Comparison of ENCODE assay signal across 1 cellular context in the genomic region with DNA sequence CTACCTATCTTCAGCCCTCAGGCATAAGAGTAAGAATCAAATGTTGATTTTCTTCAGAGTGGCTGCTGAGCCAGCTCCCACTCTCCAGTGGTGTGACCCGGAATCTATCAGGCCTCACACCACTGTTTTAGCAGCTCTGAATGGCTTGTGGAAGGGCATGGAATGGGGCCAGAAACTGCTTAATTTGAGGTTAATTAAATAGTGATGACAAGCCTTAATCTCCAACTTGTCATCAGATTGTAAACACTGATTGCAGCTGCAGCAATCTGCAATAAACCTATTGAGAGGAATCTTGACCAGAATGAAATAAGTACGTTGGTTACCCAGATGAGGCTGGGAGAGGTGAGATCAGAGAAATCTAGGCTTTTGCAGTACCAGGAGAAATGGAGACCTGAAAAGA.
TF ChIP-seq lines count a peak whose summit lies in the region.

No MANE protein-coding gene starts in this region.

TF ChIP-seq in HEK293, 187 proteins besides CTCF, POLR2A, EP300 and RAD21 (continued from another document and continues in another):
- TF ChIP-seq ZNF843 (tag by site-specific recombination; IDR thresholded peaks at IDR 0.05) (peak; percentile 97), GLI2 (tag by site-specific recombination; IDR thresholded peaks at IDR 0.05; ENCODE audit: borderline replicate concordance, low read depth) (peak; percentile 80; the same call in 1 of the 2 replicates), ZNF473 (tag by site-specific recombination; IDR thresholded peaks at IDR 0.05) (no peak), ZSCAN30 (tag by site-specific recombination; IDR thresholded peaks at IDR 0.05) (peak; percentile 43; the same call in 1 of the 2 replicates), ZBTB8A (tag by site-specific recombination; IDR thresholded peaks at IDR 0.05) (peak; percentile 61; the same call in 1 of the 2 replicates), HOXA7 (CRISPR knock-in tag; IDR thresholded peaks at IDR 0.05; ENCODE audit: borderline replicate concordance) (no peak), ZNF558 (tag by site-specific recombination; IDR thresholded peaks at IDR 0.05) (0 out of 2 replicates have a peak, but pooled peaks have one; percentile 33), SP7 (tag by site-specific recombination; IDR thresholded peaks at IDR 0.05) (0 out of 2 replicates have a peak, but pooled peaks have one; percentile 27), ZNF16 (tag by site-specific recombination; IDR thresholded peaks at IDR 0.05; ENCODE audit: low read depth) (no peak), ZXDB (tag by site-specific recombination; IDR thresholded peaks at IDR 0.05) (peak; percentile 75), ZBTB17 (tag by site-specific recombination; IDR thresholded peaks at IDR 0.05) (peak; percentile 89), ZNF302 (tag by site-specific recombination; IDR thresholded peaks at IDR 0.05; ENCODE audit: low read depth) (no peak), KLF16 (tag by site-specific recombination; IDR thresholded peaks at IDR 0.05) (peak; percentile 47; the same call in 1 of the 2 replicates), GLIS1 (tag by site-specific recombination; IDR thresholded peaks at IDR 0.05) (peak; percentile 20; the same call in 1 of the 2 replicates), ZBTB7A (tag by site-specific recombination; IDR thresholded peaks at IDR 0.05; ENCODE audit: low read depth) (no peak), WT1 (tag by site-specific recombination; IDR thresholded peaks at IDR 0.05) (peak; percentile 52; the same call in 1 of the 2 replicates), SP2 (tag by site-specific recombination; IDR thresholded peaks at IDR 0.05) (no peak), ZNF214 (tag by site-specific recombination; IDR thresholded peaks at IDR 0.05; ENCODE audit: borderline replicate concordance) (no peak), ZNF510 (tag by site-specific recombination; IDR thresholded peaks at IDR 0.05; ENCODE audit: insufficient replicate concordance) (peak; percentile 5), ZNF394 (tag by site-specific recombination; IDR thresholded peaks at IDR 0.05; ENCODE audit: borderline replicate concordance) (peak; percentile 42; the same call in 1 of the 2 replicates), OSR2 (tag by site-specific recombination; IDR thresholded peaks at IDR 0.05) (peak; percentile 94), ZNF670 (tag by site-specific recombination; IDR thresholded peaks at IDR 0.05; ENCODE audit: low read depth) (no peak), ZNF560 (tag by site-specific recombination; IDR thresholded peaks at IDR 0.05; ENCODE audit: borderline replicate concordance) (no peak), KLF10 (tag by site-specific recombination; IDR thresholded peaks at IDR 0.05) (peak; percentile 71)
- TF ChIP-seq, protein P1, sequence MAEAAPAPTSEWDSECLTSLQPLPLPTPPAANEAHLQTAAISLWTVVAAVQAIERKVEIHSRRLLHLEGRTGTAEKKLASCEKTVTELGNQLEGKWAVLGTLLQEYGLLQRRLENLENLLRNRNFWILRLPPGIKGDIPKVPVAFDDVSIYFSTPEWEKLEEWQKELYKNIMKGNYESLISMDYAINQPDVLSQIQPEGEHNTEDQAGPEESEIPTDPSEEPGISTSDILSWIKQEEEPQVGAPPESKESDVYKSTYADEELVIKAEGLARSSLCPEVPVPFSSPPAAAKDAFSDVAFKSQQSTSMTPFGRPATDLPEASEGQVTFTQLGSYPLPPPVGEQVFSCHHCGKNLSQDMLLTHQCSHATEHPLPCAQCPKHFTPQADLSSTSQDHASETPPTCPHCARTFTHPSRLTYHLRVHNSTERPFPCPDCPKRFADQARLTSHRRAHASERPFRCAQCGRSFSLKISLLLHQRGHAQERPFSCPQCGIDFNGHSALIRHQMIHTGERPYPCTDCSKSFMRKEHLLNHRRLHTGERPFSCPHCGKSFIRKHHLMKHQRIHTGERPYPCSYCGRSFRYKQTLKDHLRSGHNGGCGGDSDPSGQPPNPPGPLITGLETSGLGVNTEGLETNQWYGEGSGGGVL (tag by site-specific recombination; IDR thresholded peaks at IDR 0.05) = peak; percentile 48; the same call in 1 of the 2 replicates
- TF ChIP-seq, protein P2, sequence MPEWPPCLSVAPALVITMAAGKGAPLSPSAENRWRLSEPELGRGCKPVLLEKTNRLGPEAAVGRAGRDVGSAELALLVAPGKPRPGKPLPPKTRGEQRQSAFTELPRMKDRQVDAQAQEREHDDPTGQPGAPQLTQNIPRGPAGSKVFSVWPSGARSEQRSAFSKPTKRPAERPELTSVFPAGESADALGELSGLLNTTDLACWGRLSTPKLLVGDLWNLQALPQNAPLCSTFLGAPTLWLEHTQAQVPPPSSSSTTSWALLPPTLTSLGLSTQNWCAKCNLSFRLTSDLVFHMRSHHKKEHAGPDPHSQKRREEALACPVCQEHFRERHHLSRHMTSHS (tag by site-specific recombination; IDR thresholded peaks at IDR 0.05) = peak; percentile 69; the same call in 1 of the 2 replicates
- TF ChIP-seq, protein P3, sequence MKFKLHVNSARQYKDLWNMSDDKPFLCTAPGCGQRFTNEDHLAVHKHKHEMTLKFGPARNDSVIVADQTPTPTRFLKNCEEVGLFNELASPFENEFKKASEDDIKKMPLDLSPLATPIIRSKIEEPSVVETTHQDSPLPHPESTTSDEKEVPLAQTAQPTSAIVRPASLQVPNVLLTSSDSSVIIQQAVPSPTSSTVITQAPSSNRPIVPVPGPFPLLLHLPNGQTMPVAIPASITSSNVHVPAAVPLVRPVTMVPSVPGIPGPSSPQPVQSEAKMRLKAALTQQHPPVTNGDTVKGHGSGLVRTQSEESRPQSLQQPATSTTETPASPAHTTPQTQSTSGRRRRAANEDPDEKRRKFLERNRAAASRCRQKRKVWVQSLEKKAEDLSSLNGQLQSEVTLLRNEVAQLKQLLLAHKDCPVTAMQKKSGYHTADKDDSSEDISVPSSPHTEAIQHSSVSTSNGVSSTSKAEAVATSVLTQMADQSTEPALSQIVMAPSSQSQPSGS (tag by site-specific recombination; IDR thresholded peaks at IDR 0.05; ENCODE audit: low read depth) = 0 out of 2 replicates have a peak, but pooled peaks have one; percentile 27
- TF ChIP-seq, protein P4, sequence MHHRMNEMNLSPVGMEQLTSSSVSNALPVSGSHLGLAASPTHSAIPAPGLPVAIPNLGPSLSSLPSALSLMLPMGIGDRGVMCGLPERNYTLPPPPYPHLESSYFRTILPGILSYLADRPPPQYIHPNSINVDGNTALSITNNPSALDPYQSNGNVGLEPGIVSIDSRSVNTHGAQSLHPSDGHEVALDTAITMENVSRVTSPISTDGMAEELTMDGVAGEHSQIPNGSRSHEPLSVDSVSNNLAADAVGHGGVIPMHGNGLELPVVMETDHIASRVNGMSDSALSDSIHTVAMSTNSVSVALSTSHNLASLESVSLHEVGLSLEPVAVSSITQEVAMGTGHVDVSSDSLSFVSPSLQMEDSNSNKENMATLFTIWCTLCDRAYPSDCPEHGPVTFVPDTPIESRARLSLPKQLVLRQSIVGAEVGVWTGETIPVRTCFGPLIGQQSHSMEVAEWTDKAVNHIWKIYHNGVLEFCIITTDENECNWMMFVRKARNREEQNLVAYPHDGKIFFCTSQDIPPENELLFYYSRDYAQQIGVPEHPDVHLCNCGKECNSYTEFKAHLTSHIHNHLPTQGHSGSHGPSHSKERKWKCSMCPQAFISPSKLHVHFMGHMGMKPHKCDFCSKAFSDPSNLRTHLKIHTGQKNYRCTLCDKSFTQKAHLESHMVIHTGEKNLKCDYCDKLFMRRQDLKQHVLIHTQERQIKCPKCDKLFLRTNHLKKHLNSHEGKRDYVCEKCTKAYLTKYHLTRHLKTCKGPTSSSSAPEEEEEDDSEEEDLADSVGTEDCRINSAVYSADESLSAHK (tag by site-specific recombination; IDR thresholded peaks at IDR 0.05) = peak; percentile 92
- TF ChIP-seq, protein P5, sequence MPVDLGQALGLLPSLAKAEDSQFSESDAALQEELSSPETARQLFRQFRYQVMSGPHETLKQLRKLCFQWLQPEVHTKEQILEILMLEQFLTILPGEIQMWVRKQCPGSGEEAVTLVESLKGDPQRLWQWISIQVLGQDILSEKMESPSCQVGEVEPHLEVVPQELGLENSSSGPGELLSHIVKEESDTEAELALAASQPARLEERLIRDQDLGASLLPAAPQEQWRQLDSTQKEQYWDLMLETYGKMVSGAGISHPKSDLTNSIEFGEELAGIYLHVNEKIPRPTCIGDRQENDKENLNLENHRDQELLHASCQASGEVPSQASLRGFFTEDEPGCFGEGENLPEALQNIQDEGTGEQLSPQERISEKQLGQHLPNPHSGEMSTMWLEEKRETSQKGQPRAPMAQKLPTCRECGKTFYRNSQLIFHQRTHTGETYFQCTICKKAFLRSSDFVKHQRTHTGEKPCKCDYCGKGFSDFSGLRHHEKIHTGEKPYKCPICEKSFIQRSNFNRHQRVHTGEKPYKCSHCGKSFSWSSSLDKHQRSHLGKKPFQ (tag by site-specific recombination; IDR thresholded peaks at IDR 0.05) = peak; percentile 97
- TF ChIP-seq, protein P6, sequence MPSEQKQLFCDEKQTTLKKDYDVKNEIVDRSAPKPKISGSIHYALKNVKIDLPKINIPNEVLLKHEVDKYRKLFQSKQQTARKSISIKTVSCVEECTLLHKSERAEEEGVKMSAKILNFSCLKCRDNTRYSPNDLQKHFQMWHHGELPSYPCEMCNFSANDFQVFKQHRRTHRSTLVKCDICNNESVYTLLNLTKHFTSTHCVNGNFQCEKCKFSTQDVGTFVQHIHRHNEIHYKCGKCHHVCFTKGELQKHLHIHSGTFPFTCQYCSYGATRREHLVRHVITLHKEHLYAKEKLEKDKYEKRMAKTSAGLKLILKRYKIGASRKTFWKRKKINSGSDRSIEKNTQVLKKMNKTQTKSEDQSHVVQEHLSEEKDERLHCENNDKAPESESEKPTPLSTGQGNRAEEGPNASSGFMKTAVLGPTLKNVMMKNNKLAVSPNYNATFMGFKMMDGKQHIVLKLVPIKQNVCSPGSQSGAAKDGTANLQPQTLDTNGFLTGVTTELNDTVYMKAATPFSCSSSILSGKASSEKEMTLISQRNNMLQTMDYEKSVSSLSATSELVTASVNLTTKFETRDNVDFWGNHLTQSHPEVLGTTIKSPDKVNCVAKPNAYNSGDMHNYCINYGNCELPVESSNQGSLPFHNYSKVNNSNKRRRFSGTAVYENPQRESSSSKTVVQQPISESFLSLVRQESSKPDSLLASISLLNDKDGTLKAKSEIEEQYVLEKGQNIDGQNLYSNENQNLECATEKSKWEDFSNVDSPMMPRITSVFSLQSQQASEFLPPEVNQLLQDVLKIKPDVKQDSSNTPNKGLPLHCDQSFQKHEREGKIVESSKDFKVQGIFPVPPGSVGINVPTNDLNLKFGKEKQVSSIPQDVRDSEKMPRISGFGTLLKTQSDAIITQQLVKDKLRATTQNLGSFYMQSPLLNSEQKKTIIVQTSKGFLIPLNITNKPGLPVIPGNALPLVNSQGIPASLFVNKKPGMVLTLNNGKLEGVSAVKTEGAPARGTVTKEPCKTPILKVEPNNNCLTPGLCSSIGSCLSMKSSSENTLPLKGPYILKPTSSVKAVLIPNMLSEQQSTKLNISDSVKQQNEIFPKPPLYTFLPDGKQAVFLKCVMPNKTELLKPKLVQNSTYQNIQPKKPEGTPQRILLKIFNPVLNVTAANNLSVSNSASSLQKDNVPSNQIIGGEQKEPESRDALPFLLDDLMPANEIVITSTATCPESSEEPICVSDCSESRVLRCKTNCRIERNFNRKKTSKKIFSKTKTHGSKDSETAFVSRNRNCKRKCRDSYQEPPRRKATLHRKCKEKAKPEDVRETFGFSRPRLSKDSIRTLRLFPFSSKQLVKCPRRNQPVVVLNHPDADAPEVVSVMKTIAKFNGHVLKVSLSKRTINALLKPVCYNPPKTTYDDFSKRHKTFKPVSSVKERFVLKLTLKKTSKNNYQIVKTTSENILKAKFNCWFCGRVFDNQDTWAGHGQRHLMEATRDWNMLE (tag by site-specific recombination; conservative IDR thresholded peaks at IDR 0.05; ENCODE audit: low read depth) = peak; percentile 53; the same call in 1 of the 2 replicates
- TF ChIP-seq, protein P7, sequence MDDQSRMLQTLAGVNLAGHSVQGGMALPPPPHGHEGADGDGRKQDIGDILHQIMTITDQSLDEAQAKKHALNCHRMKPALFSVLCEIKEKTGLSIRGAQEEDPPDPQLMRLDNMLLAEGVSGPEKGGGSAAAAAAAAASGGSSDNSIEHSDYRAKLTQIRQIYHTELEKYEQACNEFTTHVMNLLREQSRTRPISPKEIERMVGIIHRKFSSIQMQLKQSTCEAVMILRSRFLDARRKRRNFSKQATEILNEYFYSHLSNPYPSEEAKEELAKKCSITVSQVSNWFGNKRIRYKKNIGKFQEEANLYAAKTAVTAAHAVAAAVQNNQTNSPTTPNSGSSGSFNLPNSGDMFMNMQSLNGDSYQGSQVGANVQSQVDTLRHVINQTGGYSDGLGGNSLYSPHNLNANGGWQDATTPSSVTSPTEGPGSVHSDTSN (CRISPR knock-in tag; IDR thresholded peaks at IDR 0.05) = no peak
- TF ChIP-seq, protein P8, sequence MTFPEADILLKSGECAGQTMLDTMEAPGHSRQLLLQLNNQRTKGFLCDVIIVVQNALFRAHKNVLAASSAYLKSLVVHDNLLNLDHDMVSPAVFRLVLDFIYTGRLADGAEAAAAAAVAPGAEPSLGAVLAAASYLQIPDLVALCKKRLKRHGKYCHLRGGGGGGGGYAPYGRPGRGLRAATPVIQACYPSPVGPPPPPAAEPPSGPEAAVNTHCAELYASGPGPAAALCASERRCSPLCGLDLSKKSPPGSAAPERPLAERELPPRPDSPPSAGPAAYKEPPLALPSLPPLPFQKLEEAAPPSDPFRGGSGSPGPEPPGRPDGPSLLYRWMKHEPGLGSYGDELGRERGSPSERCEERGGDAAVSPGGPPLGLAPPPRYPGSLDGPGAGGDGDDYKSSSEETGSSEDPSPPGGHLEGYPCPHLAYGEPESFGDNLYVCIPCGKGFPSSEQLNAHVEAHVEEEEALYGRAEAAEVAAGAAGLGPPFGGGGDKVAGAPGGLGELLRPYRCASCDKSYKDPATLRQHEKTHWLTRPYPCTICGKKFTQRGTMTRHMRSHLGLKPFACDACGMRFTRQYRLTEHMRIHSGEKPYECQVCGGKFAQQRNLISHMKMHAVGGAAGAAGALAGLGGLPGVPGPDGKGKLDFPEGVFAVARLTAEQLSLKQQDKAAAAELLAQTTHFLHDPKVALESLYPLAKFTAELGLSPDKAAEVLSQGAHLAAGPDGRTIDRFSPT (tag by site-specific recombination; IDR thresholded peaks at IDR 0.05) = no peak
- TF ChIP-seq, protein P9, sequence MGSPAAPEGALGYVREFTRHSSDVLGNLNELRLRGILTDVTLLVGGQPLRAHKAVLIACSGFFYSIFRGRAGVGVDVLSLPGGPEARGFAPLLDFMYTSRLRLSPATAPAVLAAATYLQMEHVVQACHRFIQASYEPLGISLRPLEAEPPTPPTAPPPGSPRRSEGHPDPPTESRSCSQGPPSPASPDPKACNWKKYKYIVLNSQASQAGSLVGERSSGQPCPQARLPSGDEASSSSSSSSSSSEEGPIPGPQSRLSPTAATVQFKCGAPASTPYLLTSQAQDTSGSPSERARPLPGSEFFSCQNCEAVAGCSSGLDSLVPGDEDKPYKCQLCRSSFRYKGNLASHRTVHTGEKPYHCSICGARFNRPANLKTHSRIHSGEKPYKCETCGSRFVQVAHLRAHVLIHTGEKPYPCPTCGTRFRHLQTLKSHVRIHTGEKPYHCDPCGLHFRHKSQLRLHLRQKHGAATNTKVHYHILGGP (tag by site-specific recombination; IDR thresholded peaks at IDR 0.05) = 0 out of 2 replicates have a peak, but pooled peaks have one; percentile 33
